20 cellular contexts compared by ENCODE assay signal in genomic region chr21:42546433-42546832, GRCh38. TPM values are rescaled to one million over a fixed set of nuclear protein-coding genes. Genes with fewer than 3 reads are reported as not detected.
A peak's percentile ranks its signal among the peaks of the same experiment; 100 is the strongest.
DNase-seq lines count a peak whose midpoint lies in the region; ATAC-seq, FAIRE-seq and TF ChIP-seq lines count a peak whose summit lies in the region.
"Had no signal": no experiment of that assay in that cellular context is flagged by ENCODE, and none has a peak within 500 bp of the region (broad histone marks: within the 10 kb centered on the region; RNA-seq: fewer than 3 reads in every experiment).

No MANE protein-coding gene starts in this region.

- H3K4me2 ChIP-seq in K562 (ENCODE audit: insufficient read depth, low read length): peak overlapping the region; percentile 90

- TF ChIP-seq EP300 in K562 (IDR thresholded peaks at IDR 0.05; ENCODE audit: low read length): no peak

- peak overlapping the region in 1 of 8 donors; percentile 71 for H3K27ac Mint-ChIP-seq in CD8-positive, alpha-beta memory T cell
- H3K27ac Mint-ChIP-seq: B cell; CD8-positive, alpha-beta T cell had no signal

- peaks cover 4% of the 10 kb centered on the region for H3K4me1 ChIP-seq in CD8-positive, alpha-beta memory T cell (ENCODE audit: insufficient read depth, low read length)
- H3K4me1 ChIP-seq in K562 (replicated peaks in 1 of 2; ENCODE audit: control insufficient read depth in 2 of 2, insufficient read depth in 2 of 2, low read length in 2 of 2) (peaks cover 48 to 62% of the 10 kb centered on the region in 2 experiments), prostate gland (replicated peaks) (peaks cover 11% of the 10 kb centered on the region), upper lobe of right lung (no peaks in the 10 kb centered on the region)

- peaks cover 2% of the 10 kb centered on the region for H3K9me1 ChIP-seq in K562 (ENCODE audit: control insufficient read depth, insufficient read depth, low read length)

- intact Hi-C loops in K562 (cut with micrococcal nuclease) (no loop called here), prostate gland (cut with DNase I) (no loop called here), upper lobe of right lung (cut with DNase I) (no loop called here)

- CTCF ChIA-PET in CD8-positive, alpha-beta memory T cell (lab: Charles Lee): no interaction called here
- CTCF ChIA-PET in K562 (lab: Yijun Ruan, JAX; ENCODE audit: low intra/inter-chr PET ratio): no interaction called here

- 56% methylated on average over 14 of the region's 14 CpGs for WGBS in K562 (ENCODE audit: insufficient coverage, low coverage, missing lambda C conversion rate)
- WGBS in prostate gland: 51% methylated on average over 14 of the region's 14 CpGs

- peak overlapping the region; percentile 55 to 69; a peak in 2 of 4 replicates for H3K9ac ChIP-seq in K562 (ENCODE audit: insufficient read depth in 1 of 2, low read depth in 2 of 2, low read length in 2 of 2)
- H3K9ac ChIP-seq: BLaER1 treated with 17β-estradiol and CSF1 and Interleukin-3, amounts not matched to agents 10 nM and 100 nM had no signal

- in situ Hi-C loops in K562 (cut with MboI): no loop called here

- H2AFZ ChIP-seq in K562 (ENCODE audit: low read depth, low read length): no peak overlapping the region

- TF ChIP-seq RAD21 in K562 (CRISPR knock-in tag; conservative IDR thresholded peaks at IDR 0.05 in 1 of 2, IDR thresholded peaks at IDR 0.05 in 1 of 2): no peak

- no peaks in the 10 kb centered on the region for H3K9me3 ChIP-seq in CD8-positive, alpha-beta memory T cell (ENCODE audit: low read length)
- H3K9me3 ChIP-seq in K562 (replicated peaks; ENCODE audit: control insufficient read depth, insufficient read depth, low read depth, low read length): no peaks in the 10 kb centered on the region; the same call in 1 of the 2 replicates
- H3K9me3 ChIP-seq in prostate gland: no peaks in the 10 kb centered on the region
- no peaks in the 10 kb centered on the region for H3K9me3 ChIP-seq in upper lobe of right lung
- H3K9me3 ChIP-seq: BLaER1 treated with 17β-estradiol and CSF1 and Interleukin-3, amounts not matched to agents 10 nM and 100 nM; HAP-1 had no signal

- H3K4me3 ChIP-seq in CD8-positive, alpha-beta memory T cell (ENCODE audit: low read length): no peak overlapping the region
- H3K4me3 ChIP-seq in K562 (no peak overlapping the region), prostate gland (no peak overlapping the region), upper lobe of right lung (no peak overlapping the region)
- H3K4me3 ChIP-seq: BLaER1 treated with 17β-estradiol and CSF1 and Interleukin-3, amounts not matched to agents 10 nM and 100 nM; GM12878; HAP-1 had no signal

- peaks cover 8% of the 10 kb centered on the region for H3K36me3 ChIP-seq in CD8-positive, alpha-beta memory T cell (ENCODE audit: insufficient read depth, low read length)
- no peaks in the 10 kb centered on the region for H3K36me3 ChIP-seq in K562 (ENCODE audit: control insufficient read depth, insufficient read depth, low read length)
- H3K36me3 ChIP-seq in prostate gland: peaks cover 0 to 5% of the 10 kb centered on the region in 2 donors
- H3K36me3 ChIP-seq in upper lobe of right lung: peaks cover 69% of the 10 kb centered on the region
- H3K36me3 ChIP-seq: HAP-1 had no signal

- no peaks in the 10 kb centered on the region for H3K27me3 ChIP-seq in CD8-positive, alpha-beta memory T cell (ENCODE audit: insufficient read depth, low read length, poor library complexity, severe bottlenecking)
- H3K27me3 ChIP-seq in K562 (ENCODE audit: control insufficient read depth in 2 of 2, insufficient read depth in 2 of 2, low read length in 2 of 2) (no peaks in the 10 kb centered on the region), prostate gland (replicated peaks; ENCODE audit: insufficient read depth) (no peaks in the 10 kb centered on the region), upper lobe of right lung (no peaks in the 10 kb centered on the region)
- H3K27me3 ChIP-seq: BLaER1 treated with 17β-estradiol and CSF1 and Interleukin-3, amounts not matched to agents 10 nM and 100 nM had no signal

- H3K27ac ChIP-seq in CD8-positive, alpha-beta memory T cell (ENCODE audit: low read depth, low read length): peak overlapping the region; percentile 70
- H3K27ac ChIP-seq in K562 (ENCODE audit: extremely low read depth, low read depth, low read length) (peak overlapping the region; percentile 81; the same call in 2 of the 3 replicates), prostate gland (peak overlapping the region; percentile 48 to 77), upper lobe of right lung (no peak overlapping the region)
- H3K27ac ChIP-seq: BLaER1 treated with 17β-estradiol and CSF1 and Interleukin-3, amounts not matched to agents 10 nM and 100 nM had no signal

- TF ChIP-seq POLR2A in K562 (conservative IDR thresholded peaks at IDR 0.05) (no peak), prostate gland (IDR thresholded peaks at IDR 0.05) (no peak)

- no peaks in the 10 kb centered on the region for H3K79me2 ChIP-seq in K562 (ENCODE audit: control insufficient read depth, insufficient read depth, low read length)

- POLR2A ChIA-PET in CD8-positive, alpha-beta memory T cell (lab: Charles Lee): no interaction called here
- POLR2A ChIA-PET in K562 (lab: Yijun Ruan, JAX): interaction anchor here (1.6 to 3.3 kb wide), 2 partner anchors 11 to 19 kb away, joined by 5 to 14 read pairs; no protein-coding TSS in a partner anchor

- FAIRE-seq in K562 (lab: Jason Lieb, UNC): no peak
- FAIRE-seq: GM12878 had no signal

- H3K27me3 Mint-ChIP-seq in CD8-positive, alpha-beta memory T cell: no peaks in the 10 kb centered on the region
- H3K27me3 Mint-ChIP-seq: B cell had no signal

- TF ChIP-seq CTCF in K562 (IDR thresholded peaks at IDR 0.05 in 2 of 3, conservative IDR thresholded peaks at IDR 0.05 in 1 of 3; ENCODE audit: insufficient read depth in 2 of 3, low read depth in 1 of 3, low read length in 3 of 3): no peak
- TF ChIP-seq CTCF in prostate gland (IDR thresholded peaks at IDR 0.05): no peak
- no peak for TF ChIP-seq CTCF in upper lobe of right lung (IDR thresholded peaks at IDR 0.05)

- BruUV-seq in K562 (replicated peaks; lab: Mats Ljungman, UMichigan): no TSS peak

- peaks cover 17 to 88% (median 30%) of the 10 kb centered on the region in 3 donors for H3K36me3 Mint-ChIP-seq in CD8-positive, alpha-beta memory T cell

- H3K4me1 Mint-ChIP-seq in CD8-positive, alpha-beta memory T cell: peaks cover 0 to 9% (median 9%) of the 10 kb centered on the region in 3 donors

- DNase-seq in CD8-positive, alpha-beta memory T cell: peak in 1 of 5 donors; percentile 13
- no peak for DNase-seq in K562 (ENCODE audit: extremely low read depth in 1 of 4, low spot score in 3 of 4)
- peak; percentile 63 for DNase-seq in prostate gland (ENCODE audit: low spot score)
- DNase-seq in upper lobe of right lung: peak; percentile 52
- no peak for DNase-seq in HuH-7.5 (ENCODE audit: low spot score)
- DNase-seq: 8988T; CD8-positive, alpha-beta T cell; COR-L47; DMS 273 treated with DMSO at 0.1 percent for 48 hours; DMS53; DND-41; EL had no signal

- ATAC-seq in K562 (no peak), upper lobe of right lung (no peak), HG03045 (IDR thresholded peaks at IDR 0.05; ENCODE audit: unreplicated experiment) (no peak), GM21526 (IDR thresholded peaks at IDR 0.05; ENCODE audit: low FRiP score, unreplicated experiment) (no peak)
- ATAC-seq: CD8-positive, alpha-beta T cell; GM12878 had no signal

- no peaks in the 10 kb centered on the region for H4K20me1 ChIP-seq in K562 (replicated peaks; ENCODE audit: control insufficient read depth, insufficient read depth, low read length)

- H3K9me3 Mint-ChIP-seq in CD8-positive, alpha-beta memory T cell: no peaks in the 10 kb centered on the region
- H3K9me3 Mint-ChIP-seq: CD8-positive, alpha-beta T cell had no signal

- no peak overlapping the region for H3K4me3 Mint-ChIP-seq in CD8-positive, alpha-beta memory T cell
- H3K4me3 Mint-ChIP-seq: B cell; CD8-positive, alpha-beta T cell had no signal

RNA-seq across cellular contexts. Expression of gene SLC37A1, which starts 32.8 kb away (rescaled TPM):
- total RNA-seq in CD8-positive, alpha-beta memory T cell: 10 to 100 TPM; 16.6 to 16.9 TPM
- polyA plus RNA-seq in CD8-positive, alpha-beta memory T cell: 6.5 TPM
- 4.6 and 9.1 TPM in 2 replicates for total RNA-seq in K562 (2011; cell fraction: chromatin; rRNA removed; ENCODE audit: low replicate concordance)
- total RNA-seq in K562 (2011; cell fraction: nucleolus; rRNA removed): 5.5 and 5.9 TPM in 2 replicates
- 5.6 and 6.5 TPM in 2 replicates for total RNA-seq in K562 (2011; cell fraction: nucleoplasm; rRNA removed)
- total RNA-seq in K562 (2014; rRNA removed) (0.33 and 1.4 TPM in 2 replicates), K562 (2014; rRNA removed; fragmentation: Illumina TruSeq; extraction: Trizol) (0.10 and 0.15 TPM in 2 replicates), K562 (2015; rRNA removed; fragmentation: Illumina TruSeq; extraction: Trizol) (0.40 and 0.79 TPM in 2 replicates), K562 (2021) (0.40 and 0.60 TPM in 2 replicates), prostate gland (10 to 100 TPM; 44.2 to 49.6 TPM), upper lobe of right lung (21.6 TPM)
- polyA plus RNA-seq in K562 (2011; rRNA removed) (3.4 and 4.5 TPM in 2 replicates), K562 (2014; fragmentation: Illumina TruSeq; extraction: Trizol) (0.45 and 0.65 TPM in 2 replicates), K562 (2014; fragmentation: Nextera tagmentation; extraction: Ambion mirVana) (under 1 TPM; 0.06 to 0.20 TPM), K562 (2014; rRNA removed) (0.09 and 0.24 TPM in 2 replicates)
- 2.8 and 3.2 TPM in 2 replicates for polyA plus RNA-seq in K562 (2011; cell fraction: cytosol; rRNA removed)
- 10.8 and 11.2 TPM in 2 replicates for polyA plus RNA-seq in K562 (2011; cell fraction: nucleus; rRNA removed)
- polyA plus RNA-seq in K562 (2012): 0.43 and 1.8 TPM in 2 replicates
- 3.8 and 6.7 TPM in 2 replicates for polyA minus RNA-seq in K562 (2011; rRNA and poly(A)+ RNA removed)
- 2.5 and 2.6 TPM in 2 replicates for polyA minus RNA-seq in K562 (2011; cell fraction: cytosol; rRNA and poly(A)+ RNA removed)
- 8.3 and 11.8 TPM in 2 replicates for polyA minus RNA-seq in K562 (2011; cell fraction: nucleus; rRNA and poly(A)+ RNA removed)

RNA-seq across cellular contexts. Expression of gene RSPH1, which starts 50.4 kb away (rescaled TPM):
- not detected for total RNA-seq in CD8-positive, alpha-beta memory T cell
- polyA plus RNA-seq in CD8-positive, alpha-beta memory T cell: not detected
- total RNA-seq in K562 (2011; cell fraction: chromatin; rRNA removed; ENCODE audit: low replicate concordance): 0.16 TPM in 1 of 2 replicates, not detected in the other
- total RNA-seq in K562 (2011; cell fraction: nucleolus; rRNA removed): not detected in 2 replicates
- total RNA-seq in K562 (2011; cell fraction: nucleoplasm; rRNA removed): 0.15 TPM in 1 of 2 replicates, not detected in the other
- not detected in 2 replicates for total RNA-seq in K562 (2014; rRNA removed)
- total RNA-seq in K562 (2014; rRNA removed; fragmentation: Illumina TruSeq; extraction: Trizol): not detected in 2 replicates
- not detected in 2 replicates for total RNA-seq in K562 (2015; rRNA removed; fragmentation: Illumina TruSeq; extraction: Trizol)
- total RNA-seq in K562 (2021): not detected in 2 replicates
- 0.17 TPM in 1 of 2 replicates, not detected in the other for polyA plus RNA-seq in K562 (2011; rRNA removed)
- 0.01 TPM in 1 of 2 replicates, not detected in the other for polyA plus RNA-seq in K562 (2011; cell fraction: cytosol; rRNA removed)
- 0.07 TPM in 1 of 2 replicates, not detected in the other for polyA plus RNA-seq in K562 (2011; cell fraction: nucleus; rRNA removed)
- polyA plus RNA-seq in K562 (2012): 0.18 TPM in 1 of 2 replicates, not detected in the other
- polyA plus RNA-seq in K562 (2014; fragmentation: Illumina TruSeq; extraction: Trizol): not detected in 2 replicates
- polyA plus RNA-seq in K562 (2014; fragmentation: Nextera tagmentation; extraction: Ambion mirVana): not detected
- not detected in 2 replicates for polyA plus RNA-seq in K562 (2014; rRNA removed)
- polyA minus RNA-seq in K562 (2011; rRNA and poly(A)+ RNA removed): 0.07 TPM in 1 of 2 replicates, not detected in the other
- polyA minus RNA-seq in K562 (2011; cell fraction: cytosol; rRNA and poly(A)+ RNA removed): not detected in 2 replicates
- not detected in 2 replicates for polyA minus RNA-seq in K562 (2011; cell fraction: nucleus; rRNA and poly(A)+ RNA removed)
- total RNA-seq in prostate gland: 1 to 10 TPM; 1.6 to 2.6 TPM
- total RNA-seq in upper lobe of right lung: 0.84 TPM
- total RNA-seq: H4 had no signal
- polyA plus RNA-seq: AG04450 had no signal

Comparison
In these comparisons a context has a peak if more than half of its experiments do, and no peak if none do; other contexts are left out.
1. DNase-seq: peak in prostate gland (single experiment) and upper lobe of right lung (single experiment); none in K562 (0 of 4) and HuH-7.5 (single experiment).